In genomic region chr20:9467995-9468394, GRCh38 we compare ENCODE assay signal across 10 cellular contexts. TPM values are rescaled to one million over a fixed set of nuclear protein-coding genes. Genes with fewer than 3 reads are reported as not detected.
DNase-seq lines count a peak whose midpoint lies in the region; ATAC-seq and TF ChIP-seq lines count a peak whose summit lies in the region.
"Had no signal": no experiment of that assay in that cellular context is flagged by ENCODE, and none has a peak within 500 bp of the region (broad histone marks: within the 10 kb centered on the region; RNA-seq: fewer than 3 reads in every experiment).

No MANE protein-coding gene starts in this region.

- peaks cover 31% of the 10 kb centered on the region for H3K4me1 ChIP-seq in MM.1S (ENCODE audit: low read length)

- H3K79me2 ChIP-seq in MM.1S (ENCODE audit: low read length): no peaks in the 10 kb centered on the region

- H3K9me3 ChIP-seq in MM.1S (replicated peaks; ENCODE audit: insufficient read depth, low read length): no peaks in the 10 kb centered on the region

- no peak overlapping the region for H3K27ac ChIP-seq in MM.1S (ENCODE audit: low read length)

- H3K36me3 Mint-ChIP-seq in neural crest cell (ENCODE audit: low read depth): peaks cover 36% of the 10 kb centered on the region
- no peaks in the 10 kb centered on the region for H3K36me3 Mint-ChIP-seq in effector memory CD8-positive, alpha-beta T cell (ENCODE audit: insufficient read depth)
- H3K36me3 Mint-ChIP-seq: naive B cell had no signal

- H3F3A ChIP-seq in MM.1S (ENCODE audit: insufficient read depth, low read length): no peaks in the 10 kb centered on the region

- H3K4me3 ChIP-seq in MM.1S (ENCODE audit: low read length) (no peak overlapping the region), cardiac fibroblast (replicated peaks in 1 of 2; ENCODE audit: low read depth in 2 of 2, low read length in 2 of 2) (no peak overlapping the region)

- H3K27ac Mint-ChIP-seq in neural crest cell (ENCODE audit: unreplicated experiment): no peak overlapping the region
- no peak overlapping the region for H3K27ac Mint-ChIP-seq in effector memory CD8-positive, alpha-beta T cell
- H3K27ac Mint-ChIP-seq: naive B cell had no signal

- no peaks in the 10 kb centered on the region for H4K20me1 ChIP-seq in MM.1S (ENCODE audit: insufficient read depth, low read length)

- no peaks in the 10 kb centered on the region for H3K9me2 ChIP-seq in MM.1S (replicated peaks; ENCODE audit: insufficient read depth, low read length)

- H3K4me1 Mint-ChIP-seq in neural crest cell: no peaks in the 10 kb centered on the region
- no peaks in the 10 kb centered on the region for H3K4me1 Mint-ChIP-seq in effector memory CD8-positive, alpha-beta T cell (ENCODE audit: low read depth in 2 of 2)

- no peak overlapping the region for H3K4me3 Mint-ChIP-seq in neural crest cell
- H3K4me3 Mint-ChIP-seq in effector memory CD8-positive, alpha-beta T cell: no peak overlapping the region
- H3K4me3 Mint-ChIP-seq: naive B cell had no signal

- H3K27me3 Mint-ChIP-seq in neural crest cell (ENCODE audit: low read depth): no peaks in the 10 kb centered on the region
- no peaks in the 10 kb centered on the region for H3K27me3 Mint-ChIP-seq in effector memory CD8-positive, alpha-beta T cell

- H3K9me3 Mint-ChIP-seq in neural crest cell: peaks cover 10% of the 10 kb centered on the region
- peaks cover 6% of the 10 kb centered on the region in 2 donors for H3K9me3 Mint-ChIP-seq in effector memory CD8-positive, alpha-beta T cell

- DNase-seq in MM.1S (peak; percentile 42), cardiac fibroblast (ENCODE audit: low read depth in 2 of 2) (no peak), neural crest cell (ENCODE audit: low read depth, low spot score) (no peak), HUDEP-2 (lab: John Stamatoyannopoulos, UW; ENCODE audit: unreplicated experiment in 76 of 76) (no peak), NCI-H345 treated with DMSO at 0.1 percent for 48 hours (lab: John Stamatoyannopoulos, UW; ENCODE audit: unreplicated experiment) (no peak)
- no peak for DNase-seq in activated effector memory CD4-positive, alpha-beta T cell treated with anti-CD3 and anti-CD28 coated beads, Interleukin-2, amount 50 U/mL, for 16 hours
- no peak for DNase-seq in effector memory CD8-positive, alpha-beta T cell
- DNase-seq: activated CD4-positive, CD25-positive, alpha-beta regulatory T cell; naive B cell had no signal

- H3K4me2 ChIP-seq in MM.1S (ENCODE audit: low read depth, low read length): peak overlapping the region; percentile 21; the same call in 1 of the 2 replicates

- H3K27me3 ChIP-seq in MM.1S (replicated peaks; ENCODE audit: insufficient read depth, low read length): no peaks in the 10 kb centered on the region

- no peaks in the 10 kb centered on the region for H3K36me3 ChIP-seq in MM.1S (replicated peaks; ENCODE audit: insufficient read depth, low read length)

- H3K9ac ChIP-seq in MM.1S (ENCODE audit: low read length): no peak overlapping the region

- TF ChIP-seq CTCF in MM.1S (IDR thresholded peaks at IDR 0.05; ENCODE audit: low read length): peak; percentile 88
- peak; percentile 56 for TF ChIP-seq CTCF in cardiac fibroblast (IDR thresholded peaks at IDR 0.05; ENCODE audit: low read depth, low read length)
- peak; percentile 67 for TF ChIP-seq CTCF in neural crest cell (conservative IDR thresholded peaks at IDR 0.05)

- peak; percentile 48 for ATAC-seq in GM18502 (IDR thresholded peaks at IDR 0.05; ENCODE audit: poor library complexity, unreplicated experiment)
- ATAC-seq in effector memory CD8-positive, alpha-beta T cell (replicated peaks): no peak

- H2AFZ ChIP-seq in MM.1S (ENCODE audit: low read length): peak overlapping the region; percentile 23; the same call in 1 of the 2 replicates

RNA-seq across cellular contexts. Expression of gene LAMP5, which starts 46.4 kb away (rescaled TPM):
- total RNA-seq in neural crest cell: 0.98 and 1.0 TPM in 2 replicates
